In genomic region chr11:94303884-94304459, GRCh38 we compare ENCODE assay signal across 30 cellular contexts. TPM values are rescaled to one million over a fixed set of nuclear protein-coding genes. Genes with fewer than 3 reads are reported as not detected.
DNase-seq lines count a peak whose midpoint lies in the region; ATAC-seq and TF ChIP-seq lines count a peak whose summit lies in the region.
"Had no signal": no experiment of that assay in that cellular context is flagged by ENCODE, and none has a peak within 500 bp of the region (broad histone marks: within the 10 kb centered on the region; RNA-seq: fewer than 3 reads in every experiment).

No MANE protein-coding gene starts in this region.

- H3K27me3 Mint-ChIP-seq in neural progenitor cell (ENCODE audit: insufficient read depth, low read depth) = peaks cover 5% of the 10 kb centered on the region

- intact Hi-C loops in left ventricle myocardium superior (cut with micrococcal nuclease) (no loop called here), esophagus squamous epithelium (cut with DNase I) (no loop called here)

- no peaks in the 10 kb centered on the region for H3F3A ChIP-seq in neural progenitor cell (ENCODE audit: low read depth)

- H3K79me2 ChIP-seq in neural progenitor cell (ENCODE audit: low read depth) = no peaks in the 10 kb centered on the region

- H3K9me3 Mint-ChIP-seq in neural progenitor cell = no peaks in the 10 kb centered on the region
- H3K9me3 Mint-ChIP-seq: activated CD4-positive, alpha-beta memory T cell treated with anti-CD3 and anti-CD28 coated beads, Interleukin-2, amount 10 ng/mL, durations not matched to agents 7 days and 5 days; activated naive CD4-positive, alpha-beta T cell treated with anti-CD3 and anti-CD28 coated beads, Interleukin-2, amount 50 U/mL, for 24 hours; activated T-helper 2 cell treated with anti-CD3 and anti-CD28 coated beads, Interferon-gamma antibody, Interleukin-2, Interleukin-4, amounts not matched to agents 10 μg/mL and 5 μg/mL and 100 μg/mL, durations not matched to agents 14 hours and 24 hours and 36 hours; HFFc6; stimulated activated naive B cell treated with anti-CD40 and anti-IgM and Interleukin-4, amounts not matched to agents 10 μg/mL and 1 μg/mL and 100 μg/mL, for 72 hours; T-cell had no signal

- TF ChIP-seq POLR2A in esophagus squamous epithelium (IDR thresholded peaks at IDR 0.05) = no peak

- H3K27ac ChIP-seq in VCaP (peak overlapping the region; percentile 64), coronary artery (peak overlapping the region; percentile 11 to 79), skeletal muscle tissue (ENCODE audit: low read depth, low read length) (peak overlapping the region; percentile 40), neural progenitor cell (no peak overlapping the region), esophagus squamous epithelium (no peak overlapping the region)
- H3K27ac ChIP-seq: C4-2B, cardiac muscle cell, GM23248 had no signal

- DNase-seq in coronary artery (ENCODE audit: low spot score) = no peak
- no peak for DNase-seq in left ventricle myocardium superior
- no peak for DNase-seq in neural progenitor cell (ENCODE audit: low spot score)
- DNase-seq in NCI-H1105 (lab: John Stamatoyannopoulos, UW) = no peak
- no peak for DNase-seq in esophagus squamous epithelium (lab: John Stamatoyannopoulos, UW)
- DNase-seq: activated CD4-positive, alpha-beta memory T cell treated with anti-CD3 and anti-CD28 coated beads, Interleukin-2, amount 10 ng/mL, durations not matched to agents 7 days and 5 days; activated CD8-positive, alpha-beta memory T cell treated with anti-CD3 and anti-CD28 coated beads, Interleukin-2, amount 50 U/mL, for 48 hours; Calu3; HFFc6; Karpas-422; MV-4-11; NCI-H146; posterior cingulate gyrus; stimulated activated CD4-positive, alpha-beta T cell treated with anti-CD3 and anti-CD28 coated beads, Interleukin-15, amount 100 ng/mL, for 24 hours; stimulated activated naive B cell treated with anti-CD40 and anti-IgM and Interleukin-4, amounts not matched to agents 10 μg/mL and 1 μg/mL and 100 μg/mL, for 72 hours; T-cell had no signal

- TF ChIP-seq CTCF in VCaP (conservative IDR thresholded peaks at IDR 0.05) (no peak), coronary artery (IDR thresholded peaks at IDR 0.05) (no peak), neural progenitor cell (IDR thresholded peaks at IDR 0.05) (no peak), esophagus squamous epithelium (IDR thresholded peaks at IDR 0.05) (no peak)

- ATAC-seq in left ventricle myocardium superior (peak; percentile 83), GM19023 (IDR thresholded peaks at IDR 0.05; ENCODE audit: unreplicated experiment) (no peak)
- ATAC-seq: stimulated activated naive B cell treated with anti-CD40 and anti-IgM and Interleukin-4, amounts not matched to agents 10 μg/mL and 1 μg/mL and 100 μg/mL, for 72 hours; T-cell had no signal

- no peak overlapping the region for H3K4me3 Mint-ChIP-seq in neural progenitor cell
- H3K4me3 Mint-ChIP-seq: activated CD4-positive, alpha-beta memory T cell treated with anti-CD3 and anti-CD28 coated beads, Interleukin-2, amount 10 ng/mL, durations not matched to agents 7 days and 5 days; activated naive CD4-positive, alpha-beta T cell treated with anti-CD3 and anti-CD28 coated beads, Interleukin-2, amount 50 U/mL, for 24 hours; stimulated activated naive B cell treated with anti-CD40 and anti-IgM and Interleukin-4, amounts not matched to agents 10 μg/mL and 1 μg/mL and 100 μg/mL, for 72 hours; T-cell had no signal

- H3K4me1 Mint-ChIP-seq in neural progenitor cell = peaks cover 4% of the 10 kb centered on the region
- H3K4me1 Mint-ChIP-seq: activated CD4-positive, alpha-beta memory T cell treated with anti-CD3 and anti-CD28 coated beads, Interleukin-2, amount 10 ng/mL, durations not matched to agents 7 days and 5 days; activated naive CD4-positive, alpha-beta T cell treated with anti-CD3 and anti-CD28 coated beads, Interleukin-2, amount 50 U/mL, for 24 hours; stimulated activated naive B cell treated with anti-CD40 and anti-IgM and Interleukin-4, amounts not matched to agents 10 μg/mL and 1 μg/mL and 100 μg/mL, for 72 hours; T-cell had no signal

- H3K27ac Mint-ChIP-seq in neural progenitor cell = no peak overlapping the region
- H3K27ac Mint-ChIP-seq: activated CD4-positive, alpha-beta memory T cell treated with anti-CD3 and anti-CD28 coated beads, Interleukin-2, amount 10 ng/mL, durations not matched to agents 7 days and 5 days; activated naive CD4-positive, alpha-beta T cell treated with anti-CD3 and anti-CD28 coated beads, Interleukin-2, amount 50 U/mL, for 24 hours; activated T-helper 2 cell treated with anti-CD3 and anti-CD28 coated beads, Interferon-gamma antibody, Interleukin-2, Interleukin-4, amounts not matched to agents 10 μg/mL and 5 μg/mL and 100 μg/mL, durations not matched to agents 14 hours and 24 hours and 36 hours; HFFc6; stimulated activated naive B cell treated with anti-CD40 and anti-IgM and Interleukin-4, amounts not matched to agents 10 μg/mL and 1 μg/mL and 100 μg/mL, for 72 hours; T-cell had no signal

- no peaks in the 10 kb centered on the region for H3K9me3 ChIP-seq in skeletal muscle tissue (ENCODE audit: control insufficient read depth in 3 of 3, low read length in 3 of 3)
- H3K9me3 ChIP-seq in neural progenitor cell (ENCODE audit: low read depth) = no peaks in the 10 kb centered on the region
- H3K9me3 ChIP-seq in esophagus squamous epithelium = no peaks in the 10 kb centered on the region

- no peaks in the 10 kb centered on the region for H3K36me3 Mint-ChIP-seq in neural progenitor cell
- H3K36me3 Mint-ChIP-seq: activated naive CD4-positive, alpha-beta T cell treated with anti-CD3 and anti-CD28 coated beads, Interleukin-2, amount 50 U/mL, for 24 hours; stimulated activated naive B cell treated with anti-CD40 and anti-IgM and Interleukin-4, amounts not matched to agents 10 μg/mL and 1 μg/mL and 100 μg/mL, for 72 hours; T-cell had no signal

- H2AFZ ChIP-seq in neural progenitor cell (replicated peaks) = no peak overlapping the region
- H2AFZ ChIP-seq: GM23248 had no signal

- 16 to 31% methylated on average over 6 of the region's 6 CpGs for WGBS in esophagus squamous epithelium, 2 donors

- no peak overlapping the region for H3K4me2 ChIP-seq in neural progenitor cell

- H3K4me3 ChIP-seq in coronary artery (peak overlapping the region; percentile 45), skeletal muscle tissue (ENCODE audit: low read length in 3 of 3) (no peak overlapping the region), neural progenitor cell (no peak overlapping the region), esophagus squamous epithelium (no peak overlapping the region)
- H3K4me3 ChIP-seq: cardiac muscle cell, GM23248, lung had no signal

- H3K27me3 ChIP-seq in skeletal muscle tissue (ENCODE audit: control insufficient read depth in 3 of 3, insufficient read depth in 3 of 3, low read length in 3 of 3) = no peaks in the 10 kb centered on the region
- H3K27me3 ChIP-seq in neural progenitor cell = no peaks in the 10 kb centered on the region
- H3K27me3 ChIP-seq in esophagus squamous epithelium = no peaks in the 10 kb centered on the region
- H3K27me3 ChIP-seq: cardiac muscle cell had no signal

- H3K9ac ChIP-seq in skeletal muscle tissue (ENCODE audit: low read depth in 1 of 3, low read length in 3 of 3) = no peak overlapping the region
- no peak overlapping the region for H3K9ac ChIP-seq in neural progenitor cell
- H3K9ac ChIP-seq: GM23248 had no signal

- H3K4me1 ChIP-seq in skeletal muscle tissue (ENCODE audit: control insufficient read depth in 3 of 3, insufficient read depth in 3 of 3, low read length in 3 of 3) (peaks cover 2 to 3% (median 2%) of the 10 kb centered on the region in 3 donors), neural progenitor cell (peaks cover 4% of the 10 kb centered on the region), esophagus squamous epithelium (peaks cover 0 to 13% (median 0%) of the 10 kb centered on the region in 3 donors)

- H3K36me3 ChIP-seq in skeletal muscle tissue (ENCODE audit: control insufficient read depth in 3 of 3, insufficient read depth in 3 of 3, low read length in 3 of 3) (no peaks in the 10 kb centered on the region), neural progenitor cell (no peaks in the 10 kb centered on the region), esophagus squamous epithelium (no peaks in the 10 kb centered on the region)
- H3K36me3 ChIP-seq: cardiac muscle cell had no signal

- H4K20me1 ChIP-seq in neural progenitor cell (ENCODE audit: low read depth) = no peaks in the 10 kb centered on the region

RNA-seq across cellular contexts. Expression of gene IZUMO1R, which starts 0.4 kb away (rescaled TPM):
- total RNA-seq in left ventricle myocardium superior = not detected
- not detected for total RNA-seq in skeletal muscle tissue
- not detected in 2 replicates for total RNA-seq in neural progenitor cell (ENCODE audit: low replicate concordance)
- not detected for total RNA-seq in esophagus squamous epithelium
- total RNA-seq: activated CD4-positive, alpha-beta memory T cell treated with anti-CD3 and anti-CD28 coated beads, Interleukin-2, amount 10 ng/mL, durations not matched to agents 7 days and 5 days; activated T-helper 2 cell treated with anti-CD3 and anti-CD28 coated beads, Interferon-gamma antibody, Interleukin-2, Interleukin-4, amounts not matched to agents 10 μg/mL and 5 μg/mL and 100 μg/mL, durations not matched to agents 14 hours and 24 hours and 36 hours; Calu3; cardiac muscle cell; dermis blood vessel endothelial cell; fibroblast of lung; glomerular endothelial cell; GM23248; lung; NCI-H460; T-cell; temporal lobe had no signal

Comparison
In these comparisons a context has a peak if more than half of its experiments do, and no peak if none do; other contexts are left out.
1. H3K27ac ChIP-seq: peak in VCaP (single experiment), coronary artery (2 of 2) and skeletal muscle tissue (single experiment); none in neural progenitor cell (single experiment) and esophagus squamous epithelium (0 of 4).